8 cellular contexts compared by ENCODE assay signal in genomic region chr17:78130439-78131101, GRCh38.
DNase-seq lines count a peak whose midpoint lies in the region; TF ChIP-seq lines count a peak whose summit lies in the region.

TSS of gene TMC8 (plus strand) at chr17:78130771. CDS start at chr17:78131589, 818 bp downstream.

- H3K9ac ChIP-seq in HUES6 (ENCODE audit: low read length): no peak within 1 kb of the TSS

- H3K79me2 ChIP-seq in DOHH2 (ENCODE audit: control insufficient read depth, low read length): peaks cover 86% of the 10 kb centered on the region

- H3K9me3 ChIP-seq in DOHH2 (ENCODE audit: control insufficient read depth, insufficient read depth, low read length) (no peaks in the 10 kb centered on the region), HUES6 (ENCODE audit: control insufficient read depth, insufficient read depth, low read depth, low read length) (no peaks in the 10 kb centered on the region)

- H3K4me2 ChIP-seq in DOHH2 (ENCODE audit: low read length): peak within 1 kb of the TSS; percentile 99

- DNase-seq in activated CD4-positive, CD25-positive, alpha-beta regulatory T cell treated with anti-CD3 and anti-CD28 coated beads, Interleukin-2, amount 50 U/mL, for 72 hours: peak; percentile 67
- DNase-seq in epithelial cell of prostate (ENCODE audit: low read depth, low spot score) (no peak), GM03348 (ENCODE audit: low spot score) (no peak), NCI-H774 (lab: John Stamatoyannopoulos, UW) (no peak), NCI-H82 (lab: John Stamatoyannopoulos, UW) (no peak)

- peaks cover 71% of the 10 kb centered on the region for H3K36me3 ChIP-seq in DOHH2 (ENCODE audit: control insufficient read depth, low read length)
- peaks cover 8% of the 10 kb centered on the region for H3K36me3 ChIP-seq in HUES6 (ENCODE audit: control insufficient read depth, insufficient read depth, low read length)

- H4K20me1 ChIP-seq in DOHH2 (ENCODE audit: control insufficient read depth, insufficient read depth, low read depth, low read length): peaks cover 3% of the 10 kb centered on the region; the same call in 1 of the 2 replicates

- H3K27ac ChIP-seq in DOHH2 (ENCODE audit: low read depth, low read length) (peak within 1 kb of the TSS; percentile 90), HUES6 (ENCODE audit: low read depth, low read length) (no peak within 1 kb of the TSS), epithelial cell of prostate (peak within 1 kb of the TSS; percentile 84), skin epidermis (peak within 1 kb of the TSS in 20 of 21 experiments; percentile 14 to 98 (median 90))

- peaks cover 17% of the 10 kb centered on the region for H3F3A ChIP-seq in DOHH2 (ENCODE audit: control insufficient read depth, insufficient read depth)

- peak within 1 kb of the TSS; percentile 95 for H3K4me3 ChIP-seq in DOHH2 (ENCODE audit: low read length)
- H3K4me3 ChIP-seq in HUES6 (ENCODE audit: low read depth, low read length): peak within 1 kb of the TSS; percentile 43
- H3K4me3 ChIP-seq in skin epidermis: peak within 1 kb of the TSS; percentile 38 to 54 (median 44)

- peaks cover 83% of the 10 kb centered on the region for H3K4me1 ChIP-seq in DOHH2 (ENCODE audit: control insufficient read depth, low read length)
- H3K4me1 ChIP-seq in HUES6 (ENCODE audit: control insufficient read depth, insufficient read depth, low read length): peaks cover 54% of the 10 kb centered on the region

- no peaks in the 10 kb centered on the region for H3K27me3 ChIP-seq in DOHH2 (ENCODE audit: control insufficient read depth, low read length)
- H3K27me3 ChIP-seq in HUES6 (ENCODE audit: control insufficient read depth, insufficient read depth, low read length): peaks cover 27% of the 10 kb centered on the region

- H3K9me2 ChIP-seq in DOHH2 (replicated peaks; ENCODE audit: control insufficient read depth, low read length): no peaks in the 10 kb centered on the region

- no peak for TF ChIP-seq CTCF in DOHH2 (IDR thresholded peaks at IDR 0.05; ENCODE audit: low read depth, low read length, poor library complexity, severe bottlenecking)

Comparison
In these comparisons a context has a peak if more than half of its experiments do, and no peak if none do; other contexts are left out.
1. H3K4me3 ChIP-seq: peak in every context shown above with its lines; median percentile 95 in DOHH2; 44 in skin epidermis; 43 in HUES6.